ENCODE assay signal across 1 cellular context in the genomic region with DNA sequence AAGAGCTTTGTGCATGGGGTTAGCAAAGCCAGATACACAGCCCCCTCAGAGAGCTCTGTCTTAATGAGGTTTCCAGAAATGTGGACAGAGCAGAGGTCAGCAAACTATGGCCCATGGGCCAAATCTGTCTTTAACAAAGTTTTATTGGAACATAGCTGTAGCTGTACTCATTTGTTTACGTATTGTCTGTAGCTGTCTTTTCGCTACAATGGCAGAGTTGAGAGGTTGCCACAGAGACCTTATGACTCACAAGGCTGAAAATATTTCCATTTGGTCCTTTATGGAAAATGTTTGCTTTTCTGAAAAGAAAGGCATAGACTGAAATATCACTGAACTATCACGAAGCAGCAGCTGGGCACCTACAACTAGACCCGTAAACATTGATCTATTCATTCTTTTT.
TF ChIP-seq lines count a peak whose summit lies in the region.

No MANE protein-coding gene starts in this region.

TF ChIP-seq in SK-N-SH, 30 proteins besides CTCF, POLR2A, EP300 and RAD21 (continued from another document):
- TF ChIP-seq, protein P1, sequence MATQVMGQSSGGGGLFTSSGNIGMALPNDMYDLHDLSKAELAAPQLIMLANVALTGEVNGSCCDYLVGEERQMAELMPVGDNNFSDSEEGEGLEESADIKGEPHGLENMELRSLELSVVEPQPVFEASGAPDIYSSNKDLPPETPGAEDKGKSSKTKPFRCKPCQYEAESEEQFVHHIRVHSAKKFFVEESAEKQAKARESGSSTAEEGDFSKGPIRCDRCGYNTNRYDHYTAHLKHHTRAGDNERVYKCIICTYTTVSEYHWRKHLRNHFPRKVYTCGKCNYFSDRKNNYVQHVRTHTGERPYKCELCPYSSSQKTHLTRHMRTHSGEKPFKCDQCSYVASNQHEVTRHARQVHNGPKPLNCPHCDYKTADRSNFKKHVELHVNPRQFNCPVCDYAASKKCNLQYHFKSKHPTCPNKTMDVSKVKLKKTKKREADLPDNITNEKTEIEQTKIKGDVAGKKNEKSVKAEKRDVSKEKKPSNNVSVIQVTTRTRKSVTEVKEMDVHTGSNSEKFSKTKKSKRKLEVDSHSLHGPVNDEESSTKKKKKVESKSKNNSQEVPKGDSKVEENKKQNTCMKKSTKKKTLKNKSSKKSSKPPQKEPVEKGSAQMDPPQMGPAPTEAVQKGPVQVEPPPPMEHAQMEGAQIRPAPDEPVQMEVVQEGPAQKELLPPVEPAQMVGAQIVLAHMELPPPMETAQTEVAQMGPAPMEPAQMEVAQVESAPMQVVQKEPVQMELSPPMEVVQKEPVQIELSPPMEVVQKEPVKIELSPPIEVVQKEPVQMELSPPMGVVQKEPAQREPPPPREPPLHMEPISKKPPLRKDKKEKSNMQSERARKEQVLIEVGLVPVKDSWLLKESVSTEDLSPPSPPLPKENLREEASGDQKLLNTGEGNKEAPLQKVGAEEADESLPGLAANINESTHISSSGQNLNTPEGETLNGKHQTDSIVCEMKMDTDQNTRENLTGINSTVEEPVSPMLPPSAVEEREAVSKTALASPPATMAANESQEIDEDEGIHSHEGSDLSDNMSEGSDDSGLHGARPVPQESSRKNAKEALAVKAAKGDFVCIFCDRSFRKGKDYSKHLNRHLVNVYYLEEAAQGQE (IDR thresholded peaks at IDR 0.05; ENCODE audit: low read depth, low read length) = no peak
TF ChIP-seq in SK-N-SH: peak in this region for 0.
